In genomic region chr1:204647114-204647804, GRCh38 we compare ENCODE assay signal across 8 cellular contexts. TPM values are rescaled to one million over a fixed set of nuclear protein-coding genes. Genes with fewer than 3 reads are reported as not detected.
A peak's percentile ranks its signal among the peaks of the same experiment; 100 is the strongest.
DNase-seq lines count a peak whose midpoint lies in the region; FAIRE-seq and TF ChIP-seq lines count a peak whose summit lies in the region.

No MANE protein-coding gene starts in this region.

- peaks cover 18% of the 10 kb centered on the region; the same call in 1 of the 2 replicates for H4K20me1 ChIP-seq in OCI-LY3 (ENCODE audit: insufficient read depth, low read length)

- TF ChIP-seq CTCF in BE2C (IDR thresholded peaks at IDR 0.05; ENCODE audit: low read depth, low read length) (no peak), OCI-LY3 (IDR thresholded peaks at IDR 0.05; ENCODE audit: low read depth, low read length) (no peak), endothelial cell (IDR thresholded peaks at IDR 0.05; ENCODE audit: unreplicated experiment) (no peak), sigmoid colon (IDR thresholded peaks at IDR 0.05) (no peak)

- H4K12ac ChIP-seq in trophoblast cell (ENCODE audit: low read depth, low read length) = no peak overlapping the region

- intact Hi-C loops in sigmoid colon (cut with DNase I) = no loop called here

- H3K4me3 ChIP-seq in BE2C (ENCODE audit: low read depth, low read length) (no peak overlapping the region), OCI-LY3 (ENCODE audit: low read length) (no peak overlapping the region), trophoblast cell (ENCODE audit: low read depth, low read length) (no peak overlapping the region), sigmoid colon (no peak overlapping the region)

- H3K27ac Mint-ChIP-seq in endothelial cell (ENCODE audit: unreplicated experiment) = peak overlapping the region; percentile 9

- TF ChIP-seq POLR2A in sigmoid colon (IDR thresholded peaks at IDR 0.05) = no peak

- no peaks in the 10 kb centered on the region for H3K9me3 Mint-ChIP-seq in endothelial cell (ENCODE audit: unreplicated experiment)

- H3K9me3 ChIP-seq in BE2C (no peaks in the 10 kb centered on the region), OCI-LY3 (ENCODE audit: insufficient read depth, low read length) (no peaks in the 10 kb centered on the region), trophoblast cell (ENCODE audit: insufficient read depth, low read depth, low read length) (no peaks in the 10 kb centered on the region), sigmoid colon (no peaks in the 10 kb centered on the region)

- H3K27me3 ChIP-seq in BE2C (no peaks in the 10 kb centered on the region), OCI-LY3 (ENCODE audit: low read depth, low read length) (peaks cover 34% of the 10 kb centered on the region; the same call in 1 of the 2 replicates), trophoblast cell (ENCODE audit: insufficient read depth, low read length) (no peaks in the 10 kb centered on the region), sigmoid colon (no peaks in the 10 kb centered on the region)

- no peak overlapping the region for H4K8ac ChIP-seq in trophoblast cell (ENCODE audit: low read depth, low read length)

- H3K36me3 Mint-ChIP-seq in endothelial cell (ENCODE audit: low read depth, unreplicated experiment) = peaks cover 17% of the 10 kb centered on the region

- peaks cover 30% of the 10 kb centered on the region for H3K4me1 Mint-ChIP-seq in endothelial cell (ENCODE audit: unreplicated experiment)

- H2BK12ac ChIP-seq in trophoblast cell (ENCODE audit: low read length) = no peak overlapping the region

- H3K36me3 ChIP-seq in BE2C (no peaks in the 10 kb centered on the region), OCI-LY3 (replicated peaks; ENCODE audit: low read depth, low read length) (no peaks in the 10 kb centered on the region), trophoblast cell (ENCODE audit: control insufficient read depth in 1 of 2, insufficient read depth in 2 of 2, low read length in 2 of 2) (no peaks in the 10 kb centered on the region), sigmoid colon (no peaks in the 10 kb centered on the region)

- H3K4ac ChIP-seq in trophoblast cell (ENCODE audit: low read depth, low read length) = no peak overlapping the region

- no peak overlapping the region for H2AK5ac ChIP-seq in trophoblast cell (ENCODE audit: low read length)

- H2AFZ ChIP-seq in OCI-LY3 (ENCODE audit: low read depth, low read length) (no peak overlapping the region), trophoblast cell (ENCODE audit: insufficient read depth, low read length, poor library complexity) (no peak overlapping the region)

- TF ChIP-seq EP300 in sigmoid colon (IDR thresholded peaks at IDR 0.05) = no peak

- H3K4me1 ChIP-seq in BE2C (peaks cover 42% of the 10 kb centered on the region), OCI-LY3 (ENCODE audit: low read length) (peaks cover 10% of the 10 kb centered on the region), trophoblast cell (ENCODE audit: control insufficient read depth in 1 of 2, insufficient read depth in 2 of 2, low read length in 2 of 2) (no peaks in the 10 kb centered on the region), sigmoid colon (peaks cover 0 to 26% (median 19%) of the 10 kb centered on the region in 4 donors)

- FAIRE-seq in GM18507 (lab: Jason Lieb, UNC) = peak; percentile 36

- H3K27me3 Mint-ChIP-seq in endothelial cell (ENCODE audit: unreplicated experiment) = peaks cover 5% of the 10 kb centered on the region

- H3K4me2 ChIP-seq in OCI-LY3 (ENCODE audit: low read length) (peak overlapping the region; percentile 33), trophoblast cell (ENCODE audit: low read length) (no peak overlapping the region)

- H3K27ac ChIP-seq in OCI-LY3 (ENCODE audit: low read length) (no peak overlapping the region), trophoblast cell (ENCODE audit: low read depth, low read length) (no peak overlapping the region), sigmoid colon (no peak overlapping the region)

- H3K18ac ChIP-seq in trophoblast cell (ENCODE audit: low read length) = no peak overlapping the region

- H3K79me1 ChIP-seq in trophoblast cell (ENCODE audit: low read length) = no peaks in the 10 kb centered on the region

- H3K23ac ChIP-seq in trophoblast cell (ENCODE audit: low read length) = no peak overlapping the region

- H3K14ac ChIP-seq in trophoblast cell (ENCODE audit: low read length) = no peak overlapping the region

- no peak overlapping the region for H2BK120ac ChIP-seq in trophoblast cell (ENCODE audit: insufficient read depth, low read length, poor library complexity)

- H4K91ac ChIP-seq in trophoblast cell (ENCODE audit: low read depth, low read length) = no peak overlapping the region

- no peak overlapping the region for H3K4me3 Mint-ChIP-seq in endothelial cell (ENCODE audit: unreplicated experiment)

- H2BK5ac ChIP-seq in trophoblast cell (ENCODE audit: low read depth, low read length, poor library complexity) = no peak overlapping the region

- H3K79me2 ChIP-seq in OCI-LY3 (ENCODE audit: low read length) (no peaks in the 10 kb centered on the region), trophoblast cell (ENCODE audit: control insufficient read depth, insufficient read depth, low read length, poor library complexity) (no peaks in the 10 kb centered on the region)

- H3K9ac ChIP-seq in OCI-LY3 (ENCODE audit: low read length) = no peak overlapping the region
- no peak overlapping the region for H3K9ac ChIP-seq in trophoblast cell (ENCODE audit: low read length)

- no CpG with 5 or more reads among the region's 2 CpGs for WGBS in trophoblast cell (ENCODE audit: extremely low coverage, insufficient coverage, insufficient read length)
- WGBS in sigmoid colon, 2 donors = 9 to 10% methylated on average over 2 of the region's 2 CpGs

- DNase-seq in BE2C (peak; percentile 42), GM18507 (ENCODE audit: extremely low spot score, insufficient read length, low read depth) (peak; percentile 18), endothelial cell (ENCODE audit: low spot score) (peak; percentile 66), trophoblast cell (peak; percentile 18 to 64), NCI-H1694 treated with DMSO at 0.1 percent for 48 hours (lab: John Stamatoyannopoulos, UW) (no peak), sigmoid colon (no peak), COR-L47 (lab: John Stamatoyannopoulos, UW) (no peak)

RNA-seq across cellular contexts. Expression of gene LRRN2, which starts 38.3 kb away (rescaled TPM):
- polyA plus RNA-seq in BE2C (2012; ENCODE audit: insufficient read depth, insufficient read length, low read depth) = 31.0 TPM
- 71.1 TPM for total RNA-seq in endothelial cell (ENCODE audit: unreplicated experiment)
- polyA plus RNA-seq in trophoblast cell (2013) = 0.34 and 0.49 TPM in 2 replicates
- total RNA-seq in sigmoid colon = 10 to 100 TPM in 1 of 4 donors, 1 to 10 TPM in 3; 4.9 to 14.7 (median 6.7) TPM
- polyA plus RNA-seq in sigmoid colon = 1 to 10 TPM; 2.5 to 3.6 (median 3.5) TPM

Comparison
In these comparisons a context has a peak if more than half of its experiments do, and no peak if none do; other contexts are left out.
1. DNase-seq: peak in BE2C (single experiment), GM18507 (single experiment), endothelial cell (single experiment) and trophoblast cell (2 of 2); none in NCI-H1694 treated with DMSO at 0.1 percent for 48 hours (single experiment), sigmoid colon (single experiment) and COR-L47 (single experiment).